In genomic region chr15:74545776-74546656, GRCh38 we compare ENCODE assay signal across 8 cellular contexts. TPM values are rescaled to one million over a fixed set of nuclear protein-coding genes. Genes with fewer than 3 reads are reported as not detected.
DNase-seq lines count a peak whose midpoint lies in the region; TF ChIP-seq lines count a peak whose summit lies in the region.

No MANE protein-coding gene starts in this region.

- no peaks in the 10 kb centered on the region for H3K9me3 ChIP-seq in GM23248 (ENCODE audit: low read depth)

- no peak overlapping the region for H3K9ac ChIP-seq in GM23248

- no peaks in the 10 kb centered on the region for H3K27me3 Mint-ChIP-seq in activated T-helper 2 cell treated with anti-CD3 and anti-CD28 coated beads, Interferon-gamma antibody, Interleukin-2, Interleukin-4, amounts not matched to agents 10 μg/mL and 5 μg/mL and 100 μg/mL, durations not matched to agents 14 hours and 24 hours and 36 hours (ENCODE audit: low read depth)

- no peak overlapping the region for H2AFZ ChIP-seq in GM23248

- TF ChIP-seq CTCF in LNCaP clone FGC (IDR thresholded peaks at IDR 0.05; ENCODE audit: control insufficient read depth, extremely low read depth, insufficient read depth) (no peak), RWPE1 (conservative IDR thresholded peaks at IDR 0.05; ENCODE audit: low read depth) (peak; percentile 17; the same call in 1 of the 2 replicates), fibroblast of the aortic adventitia (IDR thresholded peaks at IDR 0.05; ENCODE audit: insufficient read depth, low read length) (no peak)

- H3K27me3 ChIP-seq in GM23248 (replicated peaks; ENCODE audit: insufficient read depth) = no peaks in the 10 kb centered on the region

- H3K9me2 ChIP-seq in GM23248 (ENCODE audit: insufficient read depth) = no peaks in the 10 kb centered on the region

- H3K4me3 ChIP-seq in GM23248 = no peak overlapping the region
- H3K4me3 ChIP-seq in LNCaP clone FGC (ENCODE audit: low read depth, low read length) = peak overlapping the region; percentile 12
- no peak overlapping the region for H3K4me3 ChIP-seq in fibroblast of the aortic adventitia (ENCODE audit: low read depth, low read length)

- H3K4me2 ChIP-seq in GM23248 (ENCODE audit: unreplicated experiment) = peak overlapping the region; percentile 31

- no peaks in the 10 kb centered on the region for H3K36me3 ChIP-seq in GM23248 (ENCODE audit: low read depth)

- H3K4me1 ChIP-seq in GM23248 (ENCODE audit: insufficient read depth) = peaks cover 18% of the 10 kb centered on the region

- POLR2A ChIA-PET in RWPE1 (lab: Yijun Ruan, JAX; ENCODE audit: low non-redundant PET) = interaction anchor here (0.5 to 1.1 kb wide), 3 partner anchors 30 to 85 kb away, joined by 3 to 4 read pairs (median 4); partner anchors contain the start of gene UBL7

- H3K4me3 Mint-ChIP-seq in activated T-helper 2 cell treated with anti-CD3 and anti-CD28 coated beads, Interferon-gamma antibody, Interleukin-2, Interleukin-4, amounts not matched to agents 10 μg/mL and 5 μg/mL and 100 μg/mL, durations not matched to agents 14 hours and 24 hours and 36 hours (ENCODE audit: low read depth) = peak overlapping the region; percentile 59

- peaks cover 20% of the 10 kb centered on the region for H4K20me1 ChIP-seq in GM23248 (ENCODE audit: insufficient read depth)

- H3K27ac Mint-ChIP-seq in activated T-helper 2 cell treated with anti-CD3 and anti-CD28 coated beads, Interferon-gamma antibody, Interleukin-2, Interleukin-4, amounts not matched to agents 10 μg/mL and 5 μg/mL and 100 μg/mL, durations not matched to agents 14 hours and 24 hours and 36 hours = peak overlapping the region; percentile 81

- DNase-seq in DMS79 (lab: John Stamatoyannopoulos, UW) (peak; percentile 86), GM23248 (peak; percentile 99), LNCaP clone FGC (ENCODE audit: low read depth) (peak; percentile 66), RWPE1 (ENCODE audit: low spot score) (peak; percentile 97), fibroblast of the aortic adventitia (ENCODE audit: low read depth) (peak; percentile 99), non-pigmented ciliary epithelial cell (ENCODE audit: low read depth) (peak; percentile 97), stromal cell of bone marrow (ENCODE audit: low read depth) (peak; percentile 97)
- DNase-seq in activated T-helper 2 cell treated with anti-CD3 and anti-CD28 coated beads, Interferon-gamma antibody, Interleukin-2, Interleukin-4, amounts not matched to agents 10 μg/mL and 5 μg/mL and 100 μg/mL, durations not matched to agents 14 hours and 24 hours and 36 hours (ENCODE audit: low spot score) = peak; percentile 74

- peaks cover 32% of the 10 kb centered on the region for H3K79me2 ChIP-seq in GM23248 (ENCODE audit: insufficient read depth)

- 6 to 8% methylated on average over 23 of the region's 23 CpGs for WGBS in GM23248 (ENCODE audit: low coverage in 1 of 2, low lambda C conversion rate in 2 of 2, missing lambda C conversion rate in 2 of 2), 2 experiments

- in situ Hi-C loops in GM23248 (cut with MboI) = no loop called here

- peaks cover 77% of the 10 kb centered on the region for H3K36me3 Mint-ChIP-seq in activated T-helper 2 cell treated with anti-CD3 and anti-CD28 coated beads, Interferon-gamma antibody, Interleukin-2, Interleukin-4, amounts not matched to agents 10 μg/mL and 5 μg/mL and 100 μg/mL, durations not matched to agents 14 hours and 24 hours and 36 hours (ENCODE audit: low read depth)

- CTCF ChIA-PET in RWPE1 (lab: Yijun Ruan, JAX) = interaction anchor here (0.9 to 1.4 kb wide), 3 partner anchors 13 to 164 kb away, joined by 3 to 7 read pairs (median 4); no protein-coding TSS in a partner anchor

- no peaks in the 10 kb centered on the region for H3K9me3 Mint-ChIP-seq in activated T-helper 2 cell treated with anti-CD3 and anti-CD28 coated beads, Interferon-gamma antibody, Interleukin-2, Interleukin-4, amounts not matched to agents 10 μg/mL and 5 μg/mL and 100 μg/mL, durations not matched to agents 14 hours and 24 hours and 36 hours

- intact Hi-C loops in activated T-helper 2 cell treated with anti-CD3 and anti-CD28 coated beads, Interferon-gamma antibody, Interleukin-2, Interleukin-4, amounts not matched to agents 10 μg/mL and 5 μg/mL and 100 μg/mL, durations not matched to agents 14 hours and 24 hours and 36 hours (cut with micrococcal nuclease) = loop anchor here (1.0 kb wide), 1 partner anchor 52 kb away; no protein-coding TSS in a partner anchor

- H3F3A ChIP-seq in GM23248 (ENCODE audit: insufficient read depth) = peaks cover 37% of the 10 kb centered on the region

- H3K27ac ChIP-seq in GM23248 (no peak overlapping the region), RWPE1 (peak overlapping the region; percentile 64)

- peaks cover 61% of the 10 kb centered on the region for H3K4me1 Mint-ChIP-seq in activated T-helper 2 cell treated with anti-CD3 and anti-CD28 coated beads, Interferon-gamma antibody, Interleukin-2, Interleukin-4, amounts not matched to agents 10 μg/mL and 5 μg/mL and 100 μg/mL, durations not matched to agents 14 hours and 24 hours and 36 hours (ENCODE audit: low read depth)

RNA-seq across cellular contexts. Expression of gene ARID3B, which starts 5.0 kb away (rescaled TPM):
- total RNA-seq in GM23248 (2014; rRNA removed; shearing (Covaris generic)) = 2.3 and 4.9 TPM in 2 replicates
- polyA plus RNA-seq in GM23248 (2016; fragmentation: Nextera tagmentation; extraction: Ambion mirVana) = 2.1 and 2.4 TPM in 2 replicates
- 35.6 and 41.2 TPM in 2 replicates for total RNA-seq in activated T-helper 2 cell treated with anti-CD3 and anti-CD28 coated beads, Interferon-gamma antibody, Interleukin-2, Interleukin-4, amounts not matched to agents 10 μg/mL and 5 μg/mL and 100 μg/mL, durations not matched to agents 14 hours and 24 hours and 36 hours
- 0.33 and 2.5 TPM in 2 replicates for total RNA-seq in fibroblast of the aortic adventitia (ENCODE audit: low replicate concordance)
